12 cellular contexts compared by ENCODE assay signal in the genomic region with DNA sequence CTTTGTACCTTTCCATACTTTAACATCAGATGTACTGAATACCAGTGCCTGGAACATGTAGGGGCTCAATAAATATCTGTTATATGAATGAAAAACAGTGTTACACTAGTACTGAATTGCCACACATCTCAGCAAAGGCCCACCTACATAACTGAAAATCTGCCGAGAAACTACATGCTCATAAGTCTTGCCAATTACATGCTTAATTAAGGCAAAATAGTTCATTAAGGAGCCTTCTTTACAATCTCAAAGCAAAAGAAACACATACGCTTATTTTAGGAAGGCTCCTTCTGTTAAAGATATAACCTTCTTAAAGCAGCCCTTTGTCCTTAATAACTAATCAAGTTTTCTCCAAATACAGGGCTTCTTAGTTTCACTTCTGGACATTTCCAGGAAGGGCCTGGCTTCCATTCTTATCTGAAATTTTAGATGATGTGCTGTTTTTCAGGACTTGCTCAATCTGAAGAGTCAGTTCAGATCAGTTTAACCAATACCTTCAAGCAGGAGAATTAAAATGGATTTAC. TPM values are rescaled to one million over a fixed set of nuclear protein-coding genes. Genes with fewer than 3 reads are reported as not detected.
DNase-seq lines count a peak whose midpoint lies in the region; ATAC-seq and TF ChIP-seq lines count a peak whose summit lies in the region.
"Had no signal": no experiment of that assay in that cellular context is flagged by ENCODE, and none has a peak within 500 bp of the region (broad histone marks: within the 10 kb centered on the region; RNA-seq: fewer than 3 reads in every experiment).

No MANE protein-coding gene starts in this region.

- TF ChIP-seq POLR2A in esophagus muscularis mucosa (IDR thresholded peaks at IDR 0.05; ENCODE audit: low read depth) = no peak

- CTCF ChIA-PET in OCI-LY7 (lab: Charles Lee; ENCODE audit: unreplicated experiment) = no interaction called here

- no TSS peak for BruUV-seq in OCI-LY7 (replicated peaks; lab: Mats Ljungman, UMichigan)

- TF ChIP-seq CTCF in OCI-LY7 (conservative IDR thresholded peaks at IDR 0.05; ENCODE audit: low read length) (no peak), esophagus muscularis mucosa (IDR thresholded peaks at IDR 0.05) (no peak)

- H3K9me2 ChIP-seq in OCI-LY7 (ENCODE audit: insufficient read depth, low read length) = no peaks in the 10 kb centered on the region

- DNase-seq in OCI-LY7 (ENCODE audit: low spot score) (no peak), esophagus muscularis mucosa (ENCODE audit: extremely low spot score) (no peak), NCI-H2227 treated with DMSO at 0.1 percent for 48 hours (lab: John Stamatoyannopoulos, UW) (no peak), T1000 (lab: John Stamatoyannopoulos, UW) (no peak), germinal center (ENCODE audit: low spot score) (no peak)
- DNase-seq: activated CD8-positive, alpha-beta T cell treated with anti-CD3 and anti-CD28 coated beads, Interleukin-2, amount 10 ng/mL, durations not matched to agents 7 days and 5 days; anterior cingulate cortex; SHP77 treated with DMSO at 0.1 percent for 48 hours; stimulated activated CD4-positive, alpha-beta T cell treated with anti-CD3 and anti-CD28 coated beads, Interleukin-2, amount 100 ng/mL, for 48 hours had no signal

- 0 out of 2 replicates have a peak overlapping the region, but pooled peaks have one; percentile 4 for H2AFZ ChIP-seq in OCI-LY7 (ENCODE audit: low read length)

- POLR2A ChIA-PET in OCI-LY7 (lab: Charles Lee) = no interaction called here

- ATAC-seq in HG02588 (IDR thresholded peaks at IDR 0.05; ENCODE audit: unreplicated experiment) = no peak
- ATAC-seq: activated CD8-positive, alpha-beta T cell treated with anti-CD3 and anti-CD28 coated beads, Interleukin-2, amount 10 ng/mL, durations not matched to agents 7 days and 5 days had no signal

- H4K20me1 ChIP-seq in OCI-LY7 (ENCODE audit: insufficient read depth, low read length) = no peaks in the 10 kb centered on the region

- intact Hi-C loops in OCI-LY7 (cut with micrococcal nuclease; ENCODE audit: unreplicated experiment) (no loop called here), esophagus muscularis mucosa (cut with DNase I) (no loop called here)

- H3K27ac ChIP-seq in OCI-LY7 (ENCODE audit: low read depth, low read length, poor library complexity, severe bottlenecking) (no peak overlapping the region), esophagus muscularis mucosa (replicated peaks in 1 of 4) (peak overlapping the region; percentile 55 to 66 (median 64)), mucosa of rectum (ENCODE audit: low read depth in 2 of 2, low read length in 2 of 2) (peak overlapping the region; percentile 35 to 61), thymus (ENCODE audit: low read depth) (peak overlapping the region; percentile 18)

- H3K4me1 ChIP-seq in OCI-LY7 (ENCODE audit: insufficient read depth, low read length, poor library complexity, severe bottlenecking) (no peaks in the 10 kb centered on the region), esophagus muscularis mucosa (peaks cover 12 to 29% (median 16%) of the 10 kb centered on the region in 4 donors), mucosa of rectum (ENCODE audit: control insufficient read depth in 2 of 2, insufficient read depth in 2 of 2, low read length in 2 of 2) (peaks cover 18 to 39% of the 10 kb centered on the region in 2 donors), thymus (ENCODE audit: control insufficient read depth, insufficient read depth, low read length) (no peaks in the 10 kb centered on the region)

- H3K9me3 ChIP-seq in OCI-LY7 (ENCODE audit: low read length) = no peaks in the 10 kb centered on the region
- H3K9me3 ChIP-seq in esophagus muscularis mucosa = no peaks in the 10 kb centered on the region
- no peaks in the 10 kb centered on the region for H3K9me3 ChIP-seq in mucosa of rectum (ENCODE audit: control insufficient read depth in 2 of 2, low read length in 2 of 2)
- H3K9me3 ChIP-seq in thymus (ENCODE audit: control insufficient read depth) = no peaks in the 10 kb centered on the region

- H3K27me3 ChIP-seq in esophagus muscularis mucosa = no peaks in the 10 kb centered on the region
- H3K27me3 ChIP-seq in mucosa of rectum (ENCODE audit: control insufficient read depth in 2 of 2, insufficient read depth in 2 of 2, low read length in 2 of 2) = no peaks in the 10 kb centered on the region
- H3K27me3 ChIP-seq in thymus (ENCODE audit: control insufficient read depth, insufficient read depth) = no peaks in the 10 kb centered on the region

- no peak for TF ChIP-seq EP300 in esophagus muscularis mucosa (IDR thresholded peaks at IDR 0.05)

- H3K4me3 ChIP-seq in OCI-LY7 (ENCODE audit: low read depth, low read length, poor library complexity, severe bottlenecking) = no peak overlapping the region
- peak overlapping the region; percentile 3 to 35 (median 20) for H3K4me3 ChIP-seq in esophagus muscularis mucosa
- H3K4me3 ChIP-seq in mucosa of rectum (ENCODE audit: low read length in 2 of 2) = peak overlapping the region; percentile 30 to 37
- no peak overlapping the region for H3K4me3 ChIP-seq in thymus (ENCODE audit: low read length)

- H3K4me2 ChIP-seq in OCI-LY7 (ENCODE audit: low read length) = no peak overlapping the region

- peak overlapping the region in 1 of 2 donors; percentile 13 for H3K9ac ChIP-seq in mucosa of rectum (ENCODE audit: low read depth in 1 of 2, low read length in 2 of 2)

- H3K79me2 ChIP-seq in OCI-LY7 (ENCODE audit: insufficient read depth, low read depth, low read length) = no peaks in the 10 kb centered on the region

- 58% methylated on average over 2 of the region's 2 CpGs for WGBS in esophagus muscularis mucosa
- 91% methylated on average over 2 of the region's 2 CpGs for WGBS in thymus

- H3K36me3 ChIP-seq in OCI-LY7 (ENCODE audit: insufficient read depth, low read length) = no peaks in the 10 kb centered on the region
- no peaks in the 10 kb centered on the region for H3K36me3 ChIP-seq in esophagus muscularis mucosa
- H3K36me3 ChIP-seq in mucosa of rectum (ENCODE audit: control insufficient read depth in 2 of 2, insufficient read depth in 2 of 2, low read length in 2 of 2) = peaks cover 0 to 4% of the 10 kb centered on the region in 2 donors
- H3K36me3 ChIP-seq in thymus (ENCODE audit: control insufficient read depth, insufficient read depth) = no peaks in the 10 kb centered on the region

RNA-seq across cellular contexts. Expression of a gene that starts 11.5 kb away (rescaled TPM):
- 6.2 and 7.4 TPM in 2 replicates for total RNA-seq in OCI-LY7 (2014; rRNA removed; shearing (Covaris generic))
- total RNA-seq in OCI-LY7 (2022) = 18.2 and 20.4 TPM in 2 replicates
- 10 to 100 TPM; 23.9 to 62.7 (median 37.2) TPM for total RNA-seq in esophagus muscularis mucosa
- 120 TPM for polyA plus RNA-seq in thymus

Comparison
In these comparisons a context has a peak if more than half of its experiments do, and no peak if none do; other contexts are left out.
1. H3K4me3 ChIP-seq: peak in esophagus muscularis mucosa (4 of 4) and mucosa of rectum (2 of 2); none in OCI-LY7 (single experiment) and thymus (single experiment).